Comparison of ENCODE assay signal across 1 cellular context in the genomic region with DNA sequence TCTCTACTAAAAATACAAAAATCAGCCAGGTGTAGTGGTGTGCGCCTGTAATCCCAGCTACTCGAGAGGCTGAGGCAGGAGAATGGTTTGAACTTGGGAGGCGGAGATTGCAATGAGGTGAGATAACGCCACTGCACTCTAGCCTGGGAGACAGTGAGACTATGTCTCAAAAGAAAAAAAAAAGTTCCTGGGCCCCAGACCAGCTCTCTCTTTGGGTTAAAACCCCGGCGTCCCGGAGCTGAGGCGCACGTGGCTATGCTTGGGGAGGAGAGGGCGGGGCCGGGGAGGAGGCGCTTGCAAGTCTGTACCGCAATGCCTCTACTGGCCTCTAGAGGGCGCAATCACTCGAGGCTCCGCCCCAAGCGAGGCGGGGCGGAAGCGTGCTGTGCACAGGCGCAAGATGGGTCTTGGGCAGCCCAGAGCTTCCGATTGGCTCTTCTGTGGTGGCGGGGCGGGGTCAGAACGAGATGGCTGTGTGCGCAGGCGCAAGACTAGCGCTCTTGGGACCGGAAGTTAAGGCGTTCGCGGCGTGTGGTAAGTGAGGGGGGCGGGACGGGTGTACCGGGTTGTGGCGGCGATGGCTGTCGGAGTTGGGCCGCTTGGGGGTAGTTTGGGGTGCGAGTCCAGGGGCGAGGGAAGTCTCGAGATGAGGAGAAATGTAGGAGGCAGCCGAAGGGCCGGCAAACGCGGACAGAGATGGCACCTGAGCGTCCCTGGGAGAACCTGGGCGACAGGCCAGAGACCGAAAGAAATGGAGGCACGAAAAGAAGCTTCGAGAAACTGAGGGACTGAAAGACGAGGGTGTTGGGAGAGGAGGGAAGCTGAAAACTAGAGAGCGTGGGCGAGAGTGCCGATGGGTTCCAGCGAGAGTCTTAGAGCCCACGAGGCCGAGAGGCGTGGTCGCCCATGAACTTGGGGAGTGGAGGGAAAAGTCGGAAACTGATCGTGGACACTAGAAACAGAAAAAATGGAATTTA.
TF ChIP-seq lines count a peak whose summit lies in the region.

A gene with protein sequence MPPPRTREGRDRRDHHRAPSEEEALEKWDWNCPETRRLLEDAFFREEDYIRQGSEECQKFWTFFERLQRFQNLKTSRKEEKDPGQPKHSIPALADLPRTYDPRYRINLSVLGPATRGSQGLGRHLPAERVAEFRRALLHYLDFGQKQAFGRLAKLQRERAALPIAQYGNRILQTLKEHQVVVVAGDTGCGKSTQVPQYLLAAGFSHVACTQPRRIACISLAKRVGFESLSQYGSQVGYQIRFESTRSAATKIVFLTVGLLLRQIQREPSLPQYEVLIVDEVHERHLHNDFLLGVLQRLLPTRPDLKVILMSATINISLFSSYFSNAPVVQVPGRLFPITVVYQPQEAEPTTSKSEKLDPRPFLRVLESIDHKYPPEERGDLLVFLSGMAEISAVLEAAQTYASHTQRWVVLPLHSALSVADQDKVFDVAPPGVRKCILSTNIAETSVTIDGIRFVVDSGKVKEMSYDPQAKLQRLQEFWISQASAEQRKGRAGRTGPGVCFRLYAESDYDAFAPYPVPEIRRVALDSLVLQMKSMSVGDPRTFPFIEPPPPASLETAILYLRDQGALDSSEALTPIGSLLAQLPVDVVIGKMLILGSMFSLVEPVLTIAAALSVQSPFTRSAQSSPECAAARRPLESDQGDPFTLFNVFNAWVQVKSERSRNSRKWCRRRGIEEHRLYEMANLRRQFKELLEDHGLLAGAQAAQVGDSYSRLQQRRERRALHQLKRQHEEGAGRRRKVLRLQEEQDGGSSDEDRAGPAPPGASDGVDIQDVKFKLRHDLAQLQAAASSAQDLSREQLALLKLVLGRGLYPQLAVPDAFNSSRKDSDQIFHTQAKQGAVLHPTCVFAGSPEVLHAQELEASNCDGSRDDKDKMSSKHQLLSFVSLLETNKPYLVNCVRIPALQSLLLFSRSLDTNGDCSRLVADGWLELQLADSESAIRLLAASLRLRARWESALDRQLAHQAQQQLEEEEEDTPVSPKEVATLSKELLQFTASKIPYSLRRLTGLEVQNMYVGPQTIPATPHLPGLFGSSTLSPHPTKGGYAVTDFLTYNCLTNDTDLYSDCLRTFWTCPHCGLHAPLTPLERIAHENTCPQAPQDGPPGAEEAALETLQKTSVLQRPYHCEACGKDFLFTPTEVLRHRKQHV (plus strand): TSS at position 497 of the 977 bp plus-strand sequence. CDS start 3,716 bp downstream, outside the sequence.

TF ChIP-seq in K562, 482 proteins besides CTCF, POLR2A, EP300 and RAD21 (continued from another document and continues in another):
- TF ChIP-seq, protein P1, sequence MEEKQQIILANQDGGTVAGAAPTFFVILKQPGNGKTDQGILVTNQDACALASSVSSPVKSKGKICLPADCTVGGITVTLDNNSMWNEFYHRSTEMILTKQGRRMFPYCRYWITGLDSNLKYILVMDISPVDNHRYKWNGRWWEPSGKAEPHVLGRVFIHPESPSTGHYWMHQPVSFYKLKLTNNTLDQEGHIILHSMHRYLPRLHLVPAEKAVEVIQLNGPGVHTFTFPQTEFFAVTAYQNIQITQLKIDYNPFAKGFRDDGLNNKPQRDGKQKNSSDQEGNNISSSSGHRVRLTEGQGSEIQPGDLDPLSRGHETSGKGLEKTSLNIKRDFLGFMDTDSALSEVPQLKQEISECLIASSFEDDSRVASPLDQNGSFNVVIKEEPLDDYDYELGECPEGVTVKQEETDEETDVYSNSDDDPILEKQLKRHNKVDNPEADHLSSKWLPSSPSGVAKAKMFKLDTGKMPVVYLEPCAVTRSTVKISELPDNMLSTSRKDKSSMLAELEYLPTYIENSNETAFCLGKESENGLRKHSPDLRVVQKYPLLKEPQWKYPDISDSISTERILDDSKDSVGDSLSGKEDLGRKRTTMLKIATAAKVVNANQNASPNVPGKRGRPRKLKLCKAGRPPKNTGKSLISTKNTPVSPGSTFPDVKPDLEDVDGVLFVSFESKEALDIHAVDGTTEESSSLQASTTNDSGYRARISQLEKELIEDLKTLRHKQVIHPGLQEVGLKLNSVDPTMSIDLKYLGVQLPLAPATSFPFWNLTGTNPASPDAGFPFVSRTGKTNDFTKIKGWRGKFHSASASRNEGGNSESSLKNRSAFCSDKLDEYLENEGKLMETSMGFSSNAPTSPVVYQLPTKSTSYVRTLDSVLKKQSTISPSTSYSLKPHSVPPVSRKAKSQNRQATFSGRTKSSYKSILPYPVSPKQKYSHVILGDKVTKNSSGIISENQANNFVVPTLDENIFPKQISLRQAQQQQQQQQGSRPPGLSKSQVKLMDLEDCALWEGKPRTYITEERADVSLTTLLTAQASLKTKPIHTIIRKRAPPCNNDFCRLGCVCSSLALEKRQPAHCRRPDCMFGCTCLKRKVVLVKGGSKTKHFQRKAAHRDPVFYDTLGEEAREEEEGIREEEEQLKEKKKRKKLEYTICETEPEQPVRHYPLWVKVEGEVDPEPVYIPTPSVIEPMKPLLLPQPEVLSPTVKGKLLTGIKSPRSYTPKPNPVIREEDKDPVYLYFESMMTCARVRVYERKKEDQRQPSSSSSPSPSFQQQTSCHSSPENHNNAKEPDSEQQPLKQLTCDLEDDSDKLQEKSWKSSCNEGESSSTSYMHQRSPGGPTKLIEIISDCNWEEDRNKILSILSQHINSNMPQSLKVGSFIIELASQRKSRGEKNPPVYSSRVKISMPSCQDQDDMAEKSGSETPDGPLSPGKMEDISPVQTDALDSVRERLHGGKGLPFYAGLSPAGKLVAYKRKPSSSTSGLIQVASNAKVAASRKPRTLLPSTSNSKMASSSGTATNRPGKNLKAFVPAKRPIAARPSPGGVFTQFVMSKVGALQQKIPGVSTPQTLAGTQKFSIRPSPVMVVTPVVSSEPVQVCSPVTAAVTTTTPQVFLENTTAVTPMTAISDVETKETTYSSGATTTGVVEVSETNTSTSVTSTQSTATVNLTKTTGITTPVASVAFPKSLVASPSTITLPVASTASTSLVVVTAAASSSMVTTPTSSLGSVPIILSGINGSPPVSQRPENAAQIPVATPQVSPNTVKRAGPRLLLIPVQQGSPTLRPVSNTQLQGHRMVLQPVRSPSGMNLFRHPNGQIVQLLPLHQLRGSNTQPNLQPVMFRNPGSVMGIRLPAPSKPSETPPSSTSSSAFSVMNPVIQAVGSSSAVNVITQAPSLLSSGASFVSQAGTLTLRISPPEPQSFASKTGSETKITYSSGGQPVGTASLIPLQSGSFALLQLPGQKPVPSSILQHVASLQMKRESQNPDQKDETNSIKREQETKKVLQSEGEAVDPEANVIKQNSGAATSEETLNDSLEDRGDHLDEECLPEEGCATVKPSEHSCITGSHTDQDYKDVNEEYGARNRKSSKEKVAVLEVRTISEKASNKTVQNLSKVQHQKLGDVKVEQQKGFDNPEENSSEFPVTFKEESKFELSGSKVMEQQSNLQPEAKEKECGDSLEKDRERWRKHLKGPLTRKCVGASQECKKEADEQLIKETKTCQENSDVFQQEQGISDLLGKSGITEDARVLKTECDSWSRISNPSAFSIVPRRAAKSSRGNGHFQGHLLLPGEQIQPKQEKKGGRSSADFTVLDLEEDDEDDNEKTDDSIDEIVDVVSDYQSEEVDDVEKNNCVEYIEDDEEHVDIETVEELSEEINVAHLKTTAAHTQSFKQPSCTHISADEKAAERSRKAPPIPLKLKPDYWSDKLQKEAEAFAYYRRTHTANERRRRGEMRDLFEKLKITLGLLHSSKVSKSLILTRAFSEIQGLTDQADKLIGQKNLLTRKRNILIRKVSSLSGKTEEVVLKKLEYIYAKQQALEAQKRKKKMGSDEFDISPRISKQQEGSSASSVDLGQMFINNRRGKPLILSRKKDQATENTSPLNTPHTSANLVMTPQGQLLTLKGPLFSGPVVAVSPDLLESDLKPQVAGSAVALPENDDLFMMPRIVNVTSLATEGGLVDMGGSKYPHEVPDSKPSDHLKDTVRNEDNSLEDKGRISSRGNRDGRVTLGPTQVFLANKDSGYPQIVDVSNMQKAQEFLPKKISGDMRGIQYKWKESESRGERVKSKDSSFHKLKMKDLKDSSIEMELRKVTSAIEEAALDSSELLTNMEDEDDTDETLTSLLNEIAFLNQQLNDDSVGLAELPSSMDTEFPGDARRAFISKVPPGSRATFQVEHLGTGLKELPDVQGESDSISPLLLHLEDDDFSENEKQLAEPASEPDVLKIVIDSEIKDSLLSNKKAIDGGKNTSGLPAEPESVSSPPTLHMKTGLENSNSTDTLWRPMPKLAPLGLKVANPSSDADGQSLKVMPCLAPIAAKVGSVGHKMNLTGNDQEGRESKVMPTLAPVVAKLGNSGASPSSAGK (IDR thresholded peaks at IDR 0.05): peak; percentile 92
- TF ChIP-seq, protein P2, sequence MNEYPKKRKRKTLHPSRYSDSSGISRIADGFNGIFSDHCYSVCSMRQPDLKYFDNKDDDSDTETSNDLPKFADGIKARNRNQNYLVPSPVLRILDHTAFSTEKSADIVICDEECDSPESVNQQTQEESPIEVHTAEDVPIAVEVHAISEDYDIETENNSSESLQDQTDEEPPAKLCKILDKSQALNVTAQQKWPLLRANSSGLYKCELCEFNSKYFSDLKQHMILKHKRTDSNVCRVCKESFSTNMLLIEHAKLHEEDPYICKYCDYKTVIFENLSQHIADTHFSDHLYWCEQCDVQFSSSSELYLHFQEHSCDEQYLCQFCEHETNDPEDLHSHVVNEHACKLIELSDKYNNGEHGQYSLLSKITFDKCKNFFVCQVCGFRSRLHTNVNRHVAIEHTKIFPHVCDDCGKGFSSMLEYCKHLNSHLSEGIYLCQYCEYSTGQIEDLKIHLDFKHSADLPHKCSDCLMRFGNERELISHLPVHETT (CRISPR knock-in tag; conservative IDR thresholded peaks at IDR 0.05 in 1 of 2, IDR thresholded peaks at IDR 0.05 in 1 of 2): peak in 1 of 2 experiments; percentile 76; a peak in 1 of 4 replicates
- TF ChIP-seq CBX3 (IDR thresholded peaks at IDR 0.05; ENCODE audit: borderline replicate concordance in 1 of 2, low read length in 2 of 2) (peak in 1 of 2 experiments; percentile 80; a peak in 1 of 3 replicates), SMARCE1 (IDR thresholded peaks at IDR 0.05) (0 out of 2 replicates have a peak, but pooled peaks have one; percentile 11), XRCC3 (IDR thresholded peaks at IDR 0.05) (no peak), TAF9B (IDR thresholded peaks at IDR 0.05; ENCODE audit: partially characterized antibody) (peak; percentile 60), BHLHE40 (IDR thresholded peaks at IDR 0.05; ENCODE audit: low read length) (peak; percentile 92), L3MBTL2 (IDR thresholded peaks at IDR 0.05) (peak; percentile 98), ADNP (tag; IDR thresholded peaks at IDR 0.05) (no peak), ZNF24 (IDR thresholded peaks at IDR 0.05) (no peak), STAG1 (CRISPR knock-in tag; IDR thresholded peaks at IDR 0.05; ENCODE audit: borderline replicate concordance) (0 out of 2 replicates have a peak, but pooled peaks have one; percentile 14), NR4A1 (CRISPR knock-in tag; IDR thresholded peaks at IDR 0.05) (no peak), NR4A1 (tag; IDR thresholded peaks at IDR 0.05) (0 out of 2 replicates have a peak, but pooled peaks have one; percentile 39), MYBL2 (IDR thresholded peaks at IDR 0.05; ENCODE audit: low read depth) (no peak), MYBL2 (CRISPR knock-in tag; IDR thresholded peaks at IDR 0.05; ENCODE audit: borderline replicate concordance) (no peak), PHB2 (IDR thresholded peaks at IDR 0.05; ENCODE audit: low read depth) (peak; percentile 25; the same call in 1 of the 2 replicates), LCOR (CRISPR knock-in tag; IDR thresholded peaks at IDR 0.05) (peak; percentile 45; the same call in 1 of the 2 replicates), NCOA1 (IDR thresholded peaks at IDR 0.05; ENCODE audit: low read depth) (no peak; the same call in 1 of the 2 replicates)
- TF ChIP-seq, protein P3, sequence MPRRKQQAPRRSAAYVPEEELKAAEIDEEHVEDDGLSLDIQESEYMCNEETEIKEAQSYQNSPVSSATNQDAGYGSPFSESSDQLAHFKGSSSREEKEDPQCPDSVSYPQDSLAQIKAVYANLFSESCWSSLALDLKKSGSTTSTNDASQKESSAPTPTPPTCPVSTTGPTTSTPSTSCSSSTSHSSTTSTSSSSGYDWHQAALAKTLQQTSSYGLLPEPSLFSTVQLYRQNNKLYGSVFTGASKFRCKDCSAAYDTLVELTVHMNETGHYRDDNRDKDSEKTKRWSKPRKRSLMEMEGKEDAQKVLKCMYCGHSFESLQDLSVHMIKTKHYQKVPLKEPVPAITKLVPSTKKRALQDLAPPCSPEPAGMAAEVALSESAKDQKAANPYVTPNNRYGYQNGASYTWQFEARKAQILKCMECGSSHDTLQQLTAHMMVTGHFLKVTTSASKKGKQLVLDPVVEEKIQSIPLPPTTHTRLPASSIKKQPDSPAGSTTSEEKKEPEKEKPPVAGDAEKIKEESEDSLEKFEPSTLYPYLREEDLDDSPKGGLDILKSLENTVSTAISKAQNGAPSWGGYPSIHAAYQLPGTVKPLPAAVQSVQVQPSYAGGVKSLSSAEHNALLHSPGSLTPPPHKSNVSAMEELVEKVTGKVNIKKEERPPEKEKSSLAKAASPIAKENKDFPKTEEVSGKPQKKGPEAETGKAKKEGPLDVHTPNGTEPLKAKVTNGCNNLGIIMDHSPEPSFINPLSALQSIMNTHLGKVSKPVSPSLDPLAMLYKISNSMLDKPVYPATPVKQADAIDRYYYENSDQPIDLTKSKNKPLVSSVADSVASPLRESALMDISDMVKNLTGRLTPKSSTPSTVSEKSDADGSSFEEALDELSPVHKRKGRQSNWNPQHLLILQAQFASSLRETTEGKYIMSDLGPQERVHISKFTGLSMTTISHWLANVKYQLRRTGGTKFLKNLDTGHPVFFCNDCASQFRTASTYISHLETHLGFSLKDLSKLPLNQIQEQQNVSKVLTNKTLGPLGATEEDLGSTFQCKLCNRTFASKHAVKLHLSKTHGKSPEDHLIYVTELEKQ (CRISPR knock-in tag; IDR thresholded peaks at IDR 0.05): no peak
- TF ChIP-seq, protein P4, sequence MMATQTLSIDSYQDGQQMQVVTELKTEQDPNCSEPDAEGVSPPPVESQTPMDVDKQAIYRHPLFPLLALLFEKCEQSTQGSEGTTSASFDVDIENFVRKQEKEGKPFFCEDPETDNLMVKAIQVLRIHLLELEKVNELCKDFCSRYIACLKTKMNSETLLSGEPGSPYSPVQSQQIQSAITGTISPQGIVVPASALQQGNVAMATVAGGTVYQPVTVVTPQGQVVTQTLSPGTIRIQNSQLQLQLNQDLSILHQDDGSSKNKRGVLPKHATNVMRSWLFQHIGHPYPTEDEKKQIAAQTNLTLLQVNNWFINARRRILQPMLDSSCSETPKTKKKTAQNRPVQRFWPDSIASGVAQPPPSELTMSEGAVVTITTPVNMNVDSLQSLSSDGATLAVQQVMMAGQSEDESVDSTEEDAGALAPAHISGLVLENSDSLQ (IDR thresholded peaks at IDR 0.05): peak; percentile 42; the same call in 1 of the 2 replicates
- TF ChIP-seq, protein P5, sequence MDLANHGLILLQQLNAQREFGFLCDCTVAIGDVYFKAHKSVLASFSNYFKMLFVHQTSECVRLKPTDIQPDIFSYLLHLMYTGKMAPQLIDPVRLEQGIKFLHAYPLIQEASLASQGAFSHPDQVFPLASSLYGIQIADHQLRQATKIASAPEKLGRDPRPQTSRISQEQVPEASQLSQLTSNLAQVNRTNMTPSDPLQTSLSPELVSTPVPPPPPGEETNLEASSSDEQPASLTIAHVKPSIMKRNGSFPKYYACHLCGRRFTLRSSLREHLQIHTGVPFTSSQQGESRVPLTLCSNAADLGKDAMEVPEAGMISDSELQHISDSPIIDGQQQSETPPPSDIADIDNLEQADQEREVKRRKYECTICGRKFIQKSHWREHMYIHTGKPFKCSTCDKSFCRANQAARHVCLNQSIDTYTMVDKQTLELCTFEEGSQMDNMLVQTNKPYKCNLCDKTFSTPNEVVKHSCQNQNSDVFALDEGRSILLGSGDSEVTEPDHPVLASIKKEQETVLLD (IDR thresholded peaks at IDR 0.05): peak; percentile 98
- TF ChIP-seq, protein P6, sequence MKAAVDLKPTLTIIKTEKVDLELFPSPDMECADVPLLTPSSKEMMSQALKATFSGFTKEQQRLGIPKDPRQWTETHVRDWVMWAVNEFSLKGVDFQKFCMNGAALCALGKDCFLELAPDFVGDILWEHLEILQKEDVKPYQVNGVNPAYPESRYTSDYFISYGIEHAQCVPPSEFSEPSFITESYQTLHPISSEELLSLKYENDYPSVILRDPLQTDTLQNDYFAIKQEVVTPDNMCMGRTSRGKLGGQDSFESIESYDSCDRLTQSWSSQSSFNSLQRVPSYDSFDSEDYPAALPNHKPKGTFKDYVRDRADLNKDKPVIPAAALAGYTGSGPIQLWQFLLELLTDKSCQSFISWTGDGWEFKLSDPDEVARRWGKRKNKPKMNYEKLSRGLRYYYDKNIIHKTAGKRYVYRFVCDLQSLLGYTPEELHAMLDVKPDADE (conservative IDR thresholded peaks at IDR 0.05; ENCODE audit: control insufficient read depth, low read depth, low read length): peak; percentile 68; the same call in 1 of the 2 replicates
